8 cellular contexts compared by ENCODE assay signal in the genomic region with DNA sequence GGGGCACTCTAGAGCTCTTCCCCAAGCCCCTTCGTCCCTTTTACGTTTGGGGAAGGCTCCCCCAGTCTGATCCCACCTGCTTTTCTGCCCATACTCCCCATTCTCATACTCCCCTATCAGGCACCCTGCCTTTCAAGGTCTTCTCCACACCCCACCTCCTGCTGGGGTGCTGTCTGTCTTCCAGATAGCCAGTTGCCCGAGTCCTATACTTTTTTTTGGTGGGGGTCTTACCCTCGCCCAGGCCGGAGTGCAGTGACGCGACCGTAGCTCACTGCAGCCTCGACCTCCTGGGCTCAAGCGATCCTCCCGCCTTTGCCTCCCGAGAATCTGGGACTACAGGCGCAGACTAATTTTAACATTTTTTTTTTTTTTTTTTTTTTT. TPM values are rescaled to one million over a fixed set of nuclear protein-coding genes. Genes with fewer than 3 reads are reported as not detected.
DNase-seq lines count a peak whose midpoint lies in the region; ATAC-seq and TF ChIP-seq lines count a peak whose summit lies in the region.

No MANE protein-coding gene starts in this region.

- peak overlapping the region; percentile 90 for H2AFZ ChIP-seq in fibroblast of lung (ENCODE audit: low read length)

- H3K4me3 ChIP-seq in Panc1 (ENCODE audit: low read depth in 2 of 2, low read length in 2 of 2), result peak overlapping the region; percentile 64 to 93
- H3K4me3 ChIP-seq in fibroblast of lung (replicated peaks in 1 of 4; ENCODE audit: control extremely low read depth in 1 of 4, insufficient read depth in 1 of 4, low read depth in 3 of 4, low read length in 4 of 4), result peak overlapping the region; percentile 68 to 95 (median 87)
- peak overlapping the region; percentile 66 to 88 (median 80) for H3K4me3 ChIP-seq in sigmoid colon

- TSS peak; percentile 82 for BruUV-seq in Panc1 (replicated peaks; lab: Mats Ljungman, UMichigan)

- TF ChIP-seq POLR2A in sigmoid colon (IDR thresholded peaks at IDR 0.05), result no peak

- H3K79me2 ChIP-seq in fibroblast of lung (ENCODE audit: control insufficient read depth, insufficient read depth, low read length), result peaks cover 7% of the 10 kb centered on the region

- H3K27me3 ChIP-seq in Panc1 (ENCODE audit: control insufficient read depth, insufficient read depth, low read length), result no peaks in the 10 kb centered on the region
- H3K27me3 ChIP-seq in fibroblast of lung (ENCODE audit: control insufficient read depth, insufficient read depth, low read length), result no peaks in the 10 kb centered on the region
- no peaks in the 10 kb centered on the region for H3K27me3 ChIP-seq in sigmoid colon

- no peak for TF ChIP-seq EP300 in sigmoid colon (IDR thresholded peaks at IDR 0.05)

- no peak for DNase-seq in Panc1 (ENCODE audit: low read depth, low spot score)
- no peak for DNase-seq in fibroblast of lung (ENCODE audit: low read depth in 2 of 2)
- no peak for DNase-seq in sigmoid colon
- DNase-seq in RPMI8226, result no peak
- no peak for DNase-seq in ecto neural progenitor cell (ENCODE audit: low spot score)
- DNase-seq in HEK293T (ENCODE audit: extremely low spot score), result no peak
- no peak for DNase-seq in HCEC 1CT

- intact Hi-C loops in Panc1 (cut with micrococcal nuclease; ENCODE audit: unreplicated experiment) (no loop called here), sigmoid colon (cut with DNase I) (loop anchor here (2.0 to 10.0 kb wide), 2 partner anchors 21 to 105 kb away; a partner anchor contains a TSS)

- 10 to 51% methylated on average over 13 of the region's 13 CpGs for WGBS in sigmoid colon, 2 donors

- ATAC-seq in GM18499 (IDR thresholded peaks at IDR 0.05; ENCODE audit: insufficient read depth, unreplicated experiment) (peak; percentile 0), Panc1 (no peak)

- H4K20me1 ChIP-seq in fibroblast of lung (ENCODE audit: control insufficient read depth, extremely low read depth, insufficient read depth, low read length), result no peaks in the 10 kb centered on the region

- H3K9ac ChIP-seq in fibroblast of lung (ENCODE audit: insufficient read depth, low read length), result peak overlapping the region; percentile 82

- POLR2A ChIA-PET in Panc1 (lab: Charles Lee), result interaction anchor here (1.6 kb wide), 1 partner anchor 93 kb away, joined by 13 read pairs; no protein-coding TSS in a partner anchor
- POLR2A ChIA-PET in HEK293T (lab: Yijun Ruan, JAX), result interaction anchor here (0.7 to 2.9 kb wide), 13 partner anchors 8 to 217 kb away, joined by 3 to 13 read pairs (median 5); a partner anchor contains a TSS

- H3K9me3 ChIP-seq in Panc1 (ENCODE audit: control insufficient read depth, insufficient read depth, low read depth, low read length) (no peaks in the 10 kb centered on the region), fibroblast of lung (ENCODE audit: control insufficient read depth, insufficient read depth, low read depth, low read length) (no peaks in the 10 kb centered on the region), sigmoid colon (no peaks in the 10 kb centered on the region)

- CTCF ChIA-PET in Panc1 (lab: Charles Lee) (interaction anchor here (0.5 to 0.7 kb wide), 2 partner anchors 17 to 71 kb away, joined by 4 to 5 read pairs; no protein-coding TSS in a partner anchor), HEK293T (lab: Yijun Ruan, JAX) (interaction anchor here (0.7 kb wide), 1 partner anchor 103 kb away, joined by 5 read pairs; a partner anchor contains a TSS)

- in situ Hi-C loops in Panc1 (cut with HindIII; ENCODE audit: low pct_unique_long_range_greater_than_20kb, low sequenced_read_pairs), result no loop called here

- H3K36me3 ChIP-seq in Panc1 (ENCODE audit: control insufficient read depth, insufficient read depth, low read length) (peaks cover 5% of the 10 kb centered on the region; the same call in 1 of the 2 replicates), fibroblast of lung (ENCODE audit: control insufficient read depth, insufficient read depth, low read length) (peaks cover 2% of the 10 kb centered on the region), sigmoid colon (peaks cover 0 to 19% (median 6%) of the 10 kb centered on the region in 4 donors)

- H3K27ac ChIP-seq in Panc1 (ENCODE audit: low read length), result peak overlapping the region; percentile 96
- H3K27ac ChIP-seq in fibroblast of lung (ENCODE audit: insufficient read depth, low read length), result peak overlapping the region; percentile 80
- H3K27ac ChIP-seq in sigmoid colon, result peak overlapping the region; percentile 87 to 94 (median 90)

- H3K4me1 ChIP-seq in Panc1 (ENCODE audit: control insufficient read depth, insufficient read depth, low read length) (peaks cover 65% of the 10 kb centered on the region), fibroblast of lung (ENCODE audit: control insufficient read depth, extremely low read depth, insufficient read depth, low read length) (peaks cover 8% of the 10 kb centered on the region), sigmoid colon (peaks cover 0 to 29% (median 17%) of the 10 kb centered on the region in 4 donors)

- H3K4me2 ChIP-seq in fibroblast of lung (ENCODE audit: extremely low read depth, insufficient read depth, low read length), result peak overlapping the region; percentile 88

- TF ChIP-seq CTCF in Panc1 (IDR thresholded peaks at IDR 0.05) (no peak), fibroblast of lung (conservative IDR thresholded peaks at IDR 0.05 in 1 of 2, IDR thresholded peaks at IDR 0.05 in 1 of 2; ENCODE audit: low read depth in 1 of 2, low read length in 2 of 2) (no peak), sigmoid colon (IDR thresholded peaks at IDR 0.05) (no peak)

TF ChIP-seq in HEK293T, 16 proteins besides CTCF, POLR2A, EP300 and RAD21:
- TF ChIP-seq L3MBTL2 (conservative IDR thresholded peaks at IDR 0.05) (no peak), FOXA1 (IDR thresholded peaks at IDR 0.05) (no peak), BHLHE40 (IDR thresholded peaks at IDR 0.05; ENCODE audit: borderline replicate concordance) (no peak), FOXM1 (IDR thresholded peaks at IDR 0.05; ENCODE audit: borderline replicate concordance) (no peak), ARNT (IDR thresholded peaks at IDR 0.05) (no peak), SP1 (IDR thresholded peaks at IDR 0.05) (no peak), ZNF384 (IDR thresholded peaks at IDR 0.05) (no peak), HDGF (IDR thresholded peaks at IDR 0.05; ENCODE audit: borderline replicate concordance) (no peak), CTBP1 (IDR thresholded peaks at IDR 0.05; ENCODE audit: borderline replicate concordance) (no peak), NFRKB (IDR thresholded peaks at IDR 0.05) (no peak)
- TF ChIP-seq, protein P1, sequence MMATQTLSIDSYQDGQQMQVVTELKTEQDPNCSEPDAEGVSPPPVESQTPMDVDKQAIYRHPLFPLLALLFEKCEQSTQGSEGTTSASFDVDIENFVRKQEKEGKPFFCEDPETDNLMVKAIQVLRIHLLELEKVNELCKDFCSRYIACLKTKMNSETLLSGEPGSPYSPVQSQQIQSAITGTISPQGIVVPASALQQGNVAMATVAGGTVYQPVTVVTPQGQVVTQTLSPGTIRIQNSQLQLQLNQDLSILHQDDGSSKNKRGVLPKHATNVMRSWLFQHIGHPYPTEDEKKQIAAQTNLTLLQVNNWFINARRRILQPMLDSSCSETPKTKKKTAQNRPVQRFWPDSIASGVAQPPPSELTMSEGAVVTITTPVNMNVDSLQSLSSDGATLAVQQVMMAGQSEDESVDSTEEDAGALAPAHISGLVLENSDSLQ (IDR thresholded peaks at IDR 0.05), result no peak
TF ChIP-seq in HEK293T: peak in this region for 0.

RNA-seq across cellular contexts. Expression of a gene that starts 0.8 kb away (rescaled TPM):
- total RNA-seq in Panc1 (2021; ENCODE audit: unreplicated experiment) (54.2 TPM), fibroblast of lung (7.1 and 8.0 TPM in 2 replicates), sigmoid colon (10 to 100 TPM in 2 of 4 donors, 1 to 10 TPM in 2; 5.4 to 13.0 (median 9.2) TPM)
- polyA plus RNA-seq in Panc1 (2012; ENCODE audit: insufficient read length), result 53.1 TPM
- polyA plus RNA-seq in fibroblast of lung (6.5 and 16.3 TPM in 2 replicates), sigmoid colon (10 to 100 TPM; 79.3 to 91.3 (median 81.7) TPM)
- 7.4 and 18.4 TPM in 2 replicates for polyA plus RNA-seq in fibroblast of lung (2012)
- polyA minus RNA-seq in fibroblast of lung (ENCODE audit: low replicate concordance), result 44.9 and 45.3 TPM in 2 replicates

RNA-seq across cellular contexts. Expression of a gene that starts 19.9 kb away (rescaled TPM):
- total RNA-seq in Panc1 (2021; ENCODE audit: unreplicated experiment), result 80.9 TPM
- 75.5 TPM for polyA plus RNA-seq in Panc1 (2012; ENCODE audit: insufficient read length)
- 4.6 and 8.1 TPM in 2 replicates for total RNA-seq in fibroblast of lung
- polyA plus RNA-seq in fibroblast of lung, result 7.8 and 17.2 TPM in 2 replicates
- polyA plus RNA-seq in fibroblast of lung (2012), result 5.9 and 13.2 TPM in 2 replicates
- 14.9 and 16.3 TPM in 2 replicates for polyA minus RNA-seq in fibroblast of lung (ENCODE audit: low replicate concordance)
- total RNA-seq in sigmoid colon, result 10 to 100 TPM; 16.1 to 24.6 (median 19.8) TPM
- 1 to 10 TPM; 1.8 to 5.7 (median 2.4) TPM for polyA plus RNA-seq in sigmoid colon

RNA-seq across cellular contexts. Expression of a gene that starts 30.7 kb away (rescaled TPM):
- total RNA-seq in Panc1 (2021; ENCODE audit: unreplicated experiment) (16.8 TPM), fibroblast of lung (not detected in 2 replicates), sigmoid colon (1 to 10 TPM in 1 of 4 donors, under 1 TPM in 1, not detected in 2; 0.71 to 1.1 TPM)
- polyA plus RNA-seq in Panc1 (2012; ENCODE audit: insufficient read length), result 66.8 TPM
- polyA plus RNA-seq in fibroblast of lung (0.05 TPM in 1 of 2 replicates, not detected in the other), sigmoid colon (100 to 1,000 TPM; 174 to 705 (median 231) TPM)
- 0.17 TPM in 1 of 2 replicates, not detected in the other for polyA plus RNA-seq in fibroblast of lung (2012)
- polyA minus RNA-seq in fibroblast of lung (ENCODE audit: low replicate concordance), result not detected in 2 replicates

RNA-seq across cellular contexts. Expression of a gene that starts 56.0 kb away (rescaled TPM):
- 124 TPM for total RNA-seq in Panc1 (2021; ENCODE audit: unreplicated experiment)
- 228 TPM for polyA plus RNA-seq in Panc1 (2012; ENCODE audit: insufficient read length)
- 30.8 and 31.9 TPM in 2 replicates for total RNA-seq in fibroblast of lung
- 60.1 and 78.4 TPM in 2 replicates for polyA plus RNA-seq in fibroblast of lung
- polyA plus RNA-seq in fibroblast of lung (2012), result 55.6 and 70.6 TPM in 2 replicates
- polyA minus RNA-seq in fibroblast of lung (ENCODE audit: low replicate concordance), result 32.7 and 63.0 TPM in 2 replicates
- total RNA-seq in sigmoid colon, result 10 to 100 TPM; 36.8 to 42.4 (median 39.0) TPM
- 10 to 100 TPM; 34.2 to 86.8 (median 36.0) TPM for polyA plus RNA-seq in sigmoid colon

RNA-seq across cellular contexts. Expression of a gene that starts 56.1 kb away (rescaled TPM):
- total RNA-seq in Panc1 (2021; ENCODE audit: unreplicated experiment), result 11.1 TPM
- 6.5 TPM for polyA plus RNA-seq in Panc1 (2012; ENCODE audit: insufficient read length)
- 1.8 and 3.8 TPM in 2 replicates for total RNA-seq in fibroblast of lung
- polyA plus RNA-seq in fibroblast of lung, result 7.3 and 7.7 TPM in 2 replicates
- polyA plus RNA-seq in fibroblast of lung (2012), result 12.8 and 13.5 TPM in 2 replicates
- 7.7 and 12.3 TPM in 2 replicates for polyA minus RNA-seq in fibroblast of lung (ENCODE audit: low replicate concordance)
- total RNA-seq in sigmoid colon, result 1 to 10 TPM; 3.3 to 7.6 (median 5.8) TPM
- 1 to 10 TPM; 5.1 to 9.4 (median 6.6) TPM for polyA plus RNA-seq in sigmoid colon
